ENCODE assay signal across 1 cellular context in genomic region chr6:39192736-39193135, GRCh38.
TF ChIP-seq lines count a peak whose summit lies in the region.

No MANE protein-coding gene starts in this region.

TF ChIP-seq in H1, 55 proteins besides CTCF, POLR2A, EP300 and RAD21:
- TF ChIP-seq ATF2 (IDR thresholded peaks at IDR 0.05; ENCODE audit: low read length) = no peak
- no peak for TF ChIP-seq CHD7 (IDR thresholded peaks at IDR 0.05; ENCODE audit: insufficient replicate concordance, low read length)
- no peak for TF ChIP-seq CHD1 (IDR thresholded peaks at IDR 0.05; ENCODE audit: low read depth, low read length)
- TF ChIP-seq CBX8 (IDR thresholded peaks at IDR 0.05; ENCODE audit: borderline replicate concordance, low read depth, low read length) = no peak
- TF ChIP-seq TAF7 (optimal IDR thresholded peaks at IDR 0.05; ENCODE audit: borderline replicate concordance, low read depth, low read length) = no peak
- no peak for TF ChIP-seq TAF1 (IDR thresholded peaks at IDR 0.05; ENCODE audit: low read depth, low read length)
- TF ChIP-seq SP2 (IDR thresholded peaks at IDR 0.05; ENCODE audit: low read length) = no peak
- no peak for TF ChIP-seq ATF3 (IDR thresholded peaks at IDR 0.05; ENCODE audit: insufficient read depth, low read depth, low read length)
- TF ChIP-seq MAFK (IDR thresholded peaks at IDR 0.05; ENCODE audit: low read depth, low read length) = no peak
- no peak for TF ChIP-seq SIRT6 (IDR thresholded peaks at IDR 0.05; ENCODE audit: low read length)
- TF ChIP-seq EGR1 (IDR thresholded peaks at IDR 0.05; ENCODE audit: borderline replicate concordance, low read depth, low read length) = no peak
- no peak for TF ChIP-seq SUZ12 (IDR thresholded peaks at IDR 0.05; ENCODE audit: low read length)
- no peak for TF ChIP-seq BCL11A (IDR thresholded peaks at IDR 0.05; ENCODE audit: low read depth in 2 of 2, low read length in 2 of 2)
- no peak for TF ChIP-seq KDM1A (IDR thresholded peaks at IDR 0.05; ENCODE audit: borderline replicate concordance, low read length)
- no peak for TF ChIP-seq KDM4A (IDR thresholded peaks at IDR 0.05; ENCODE audit: low read depth, low read length, severe bottlenecking)
- no peak for TF ChIP-seq POLR2AphosphoS5 (IDR thresholded peaks at IDR 0.05; ENCODE audit: low read depth, low read length)
- TF ChIP-seq BRCA1 (IDR thresholded peaks at IDR 0.05; ENCODE audit: low read depth, low read length) = no peak
- TF ChIP-seq FOSL1 (IDR thresholded peaks at IDR 0.05; ENCODE audit: insufficient read depth, low read depth, low read length) = no peak
- TF ChIP-seq RXRA (IDR thresholded peaks at IDR 0.05; ENCODE audit: insufficient read depth, low read depth, low read length) = no peak
- TF ChIP-seq TCF12 (IDR thresholded peaks at IDR 0.05; ENCODE audit: low read depth, low read length) = no peak
